In genomic region chr6:156793224-156793623, GRCh38 we compare ENCODE assay signal across 17 cellular contexts.
"Had no signal": no experiment of that assay in that cellular context is flagged by ENCODE, and none has a peak within 500 bp of the region (broad histone marks: within the 10 kb centered on the region; RNA-seq: fewer than 3 reads in every experiment).

No MANE protein-coding gene starts in this region.

- H3K9me3 ChIP-seq: gastroesophageal sphincter, left ventricle myocardium inferior, upper lobe of right lung had no signal

- H3K4me3 Mint-ChIP-seq: activated CD4-positive, alpha-beta memory T cell treated with anti-CD3 and anti-CD28 coated beads, Interleukin-2, amount 10 ng/mL, durations not matched to agents 7 days and 5 days; activated CD4-positive, alpha-beta T cell treated with anti-CD3 and anti-CD28 coated beads, Interleukin-2, amount 10 ng/mL, durations not matched to agents 24 days and 14 days; endodermal cell; T-helper 1 cell treated with Interleukin-12 subunit alpha and Interleukin-12 subunit beta and Interleukin-4 antibody, amounts not matched to agents 30 μg/mL and 1 μg/mL, for 36 hours had no signal

- H3K27ac Mint-ChIP-seq: activated CD4-positive, alpha-beta memory T cell treated with anti-CD3 and anti-CD28 coated beads, Interleukin-2, amount 10 ng/mL, durations not matched to agents 7 days and 5 days; activated CD4-positive, alpha-beta T cell treated with anti-CD3 and anti-CD28 coated beads, Interleukin-2, amount 10 ng/mL, durations not matched to agents 24 days and 14 days; endodermal cell; T-helper 1 cell treated with Interleukin-12 subunit alpha and Interleukin-12 subunit beta and Interleukin-4 antibody, amounts not matched to agents 30 μg/mL and 1 μg/mL, for 36 hours had no signal

- H3K27ac ChIP-seq: coronary artery, epithelial cell of prostate, gastroesophageal sphincter, left ventricle myocardium inferior, upper lobe of right lung had no signal

- H3K4me3 ChIP-seq: coronary artery, gastroesophageal sphincter, left ventricle myocardium inferior, upper lobe of right lung had no signal

- DNase-seq: activated CD4-positive, alpha-beta memory T cell treated with anti-CD3 and anti-CD28 coated beads, Interleukin-2, amount 10 ng/mL, durations not matched to agents 7 days and 5 days; activated CD4-positive, alpha-beta T cell treated with anti-CD3 and anti-CD28 coated beads, Interleukin-2, amount 10 ng/mL, durations not matched to agents 24 days and 14 days; cerebellar nuclear complex; hypothalamus; left ventricle myocardium inferior; naive thymus-derived CD4-positive, alpha-beta T cell; stimulated activated CD4-positive, alpha-beta T cell treated with anti-CD3 and anti-CD28 coated beads, Interleukin-2, amount 100 ng/mL, for 48 hours; stimulated activated CD8-positive, alpha-beta memory T cell treated with anti-CD3 and anti-CD28 coated beads, Interleukin-4, amount 100 ng/mL, for 48 hours; stimulated activated naive CD8-positive, alpha-beta T cell treated with anti-CD3 and anti-CD28 coated beads, Interleukin-15, Interleukin-2, amounts not matched to agents 100 U/mL and 50 U/mL, for 24 hours; upper lobe of right lung had no signal

- H3K36me3 ChIP-seq: gastroesophageal sphincter, left ventricle myocardium inferior, upper lobe of right lung had no signal

- H3K27me3 Mint-ChIP-seq: activated CD4-positive, alpha-beta memory T cell treated with anti-CD3 and anti-CD28 coated beads, Interleukin-2, amount 10 ng/mL, durations not matched to agents 7 days and 5 days; activated CD4-positive, alpha-beta T cell treated with anti-CD3 and anti-CD28 coated beads, Interleukin-2, amount 10 ng/mL, durations not matched to agents 24 days and 14 days; naive thymus-derived CD4-positive, alpha-beta T cell had no signal

- H3K9me3 Mint-ChIP-seq: activated CD4-positive, alpha-beta memory T cell treated with anti-CD3 and anti-CD28 coated beads, Interleukin-2, amount 10 ng/mL, durations not matched to agents 7 days and 5 days; activated CD4-positive, alpha-beta T cell treated with anti-CD3 and anti-CD28 coated beads, Interleukin-2, amount 10 ng/mL, durations not matched to agents 24 days and 14 days; endodermal cell; naive thymus-derived CD4-positive, alpha-beta T cell; T-helper 1 cell treated with Interleukin-12 subunit alpha and Interleukin-12 subunit beta and Interleukin-4 antibody, amounts not matched to agents 30 μg/mL and 1 μg/mL, for 36 hours had no signal

- ATAC-seq: activated CD4-positive, CD25-positive, alpha-beta regulatory T cell treated with anti-CD3 and anti-CD28 coated beads, Interleukin-2, amount 50 U/mL, for 24 hours; activated naive CD4-positive, alpha-beta T cell treated with anti-CD3 and anti-CD28 coated beads, Interleukin-2, amount 50 U/mL, for 72 hours; gastroesophageal sphincter; naive thymus-derived CD4-positive, alpha-beta T cell; stimulated activated naive CD8-positive, alpha-beta T cell treated with anti-CD3 and anti-CD28 coated beads, Interleukin-15, Interleukin-2, amounts not matched to agents 100 U/mL and 50 U/mL, for 24 hours; upper lobe of right lung had no signal

- H3K27me3 ChIP-seq: gastroesophageal sphincter, upper lobe of right lung had no signal
